Comparison of ENCODE assay signal across 8 cellular contexts in genomic region chr6:131061041-131061770, GRCh38. TPM values are rescaled to one million over a fixed set of nuclear protein-coding genes. Genes with fewer than 3 reads are reported as not detected.
DNase-seq lines count a peak whose midpoint lies in the region; ATAC-seq and TF ChIP-seq lines count a peak whose summit lies in the region.

No MANE protein-coding gene starts in this region.

- TF ChIP-seq CTCF in fibroblast of lung (conservative IDR thresholded peaks at IDR 0.05 in 1 of 2, IDR thresholded peaks at IDR 0.05 in 1 of 2; ENCODE audit: low read depth in 1 of 2, low read length in 2 of 2): no peak
- TF ChIP-seq CTCF in gastrocnemius medialis (IDR thresholded peaks at IDR 0.05 in 4 of 5, conservative IDR thresholded peaks at IDR 0.05 in 1 of 5): no peak

- no peak for TF ChIP-seq POLR2A in gastrocnemius medialis (IDR thresholded peaks at IDR 0.05)

- H3K4me3 ChIP-seq in fibroblast of lung (replicated peaks in 1 of 4; ENCODE audit: control extremely low read depth in 1 of 4, insufficient read depth in 1 of 4, low read depth in 3 of 4, low read length in 4 of 4): peak overlapping the region; percentile 78 to 90 (median 84)
- H3K4me3 ChIP-seq in gastrocnemius medialis: peak overlapping the region; percentile 77 to 97 (median 86)

- H3K36me3 ChIP-seq in fibroblast of lung (ENCODE audit: control insufficient read depth, insufficient read depth, low read length): no peaks in the 10 kb centered on the region
- H3K36me3 ChIP-seq in gastrocnemius medialis: no peaks in the 10 kb centered on the region

- intact Hi-C loops in gastrocnemius medialis (cut with DNase I; ENCODE audit: low total_unique reads): loop anchor here (5.0 kb wide), 1 partner anchor 174 kb away; no protein-coding TSS in a partner anchor

- H3K9ac ChIP-seq in fibroblast of lung (ENCODE audit: insufficient read depth, low read length): no peak overlapping the region

- H3K27me3 Mint-ChIP-seq in activated T-cell treated with anti-CD3 and anti-CD28 coated beads, Interleukin-2, amount 50 U/mL, for 4 hours (ENCODE audit: low read depth): no peaks in the 10 kb centered on the region

- no peaks in the 10 kb centered on the region for H3K27me3 ChIP-seq in fibroblast of lung (ENCODE audit: control insufficient read depth, insufficient read depth, low read length)
- no peaks in the 10 kb centered on the region for H3K27me3 ChIP-seq in gastrocnemius medialis

- H3K27ac ChIP-seq in fibroblast of lung (ENCODE audit: insufficient read depth, low read length) (peak overlapping the region; percentile 71), gastrocnemius medialis (peak overlapping the region in 3 of 4 donors; percentile 70 to 83 (median 79))

- H3K4me2 ChIP-seq in fibroblast of lung (ENCODE audit: extremely low read depth, insufficient read depth, low read length): peak overlapping the region; percentile 98

- H3K9me3 Mint-ChIP-seq in activated T-cell treated with anti-CD3 and anti-CD28 coated beads, Interleukin-2, amount 50 U/mL, for 4 hours: peaks cover 10% of the 10 kb centered on the region

- no peak overlapping the region for H2AFZ ChIP-seq in fibroblast of lung (ENCODE audit: low read length)

- H4K20me1 ChIP-seq in fibroblast of lung (ENCODE audit: control insufficient read depth, extremely low read depth, insufficient read depth, low read length): no peaks in the 10 kb centered on the region

- peaks cover 2% of the 10 kb centered on the region for H3K36me3 Mint-ChIP-seq in activated T-cell treated with anti-CD3 and anti-CD28 coated beads, Interleukin-2, amount 50 U/mL, for 4 hours (ENCODE audit: insufficient read depth)

- H3K79me2 ChIP-seq in fibroblast of lung (ENCODE audit: control insufficient read depth, insufficient read depth, low read length): peaks cover 63% of the 10 kb centered on the region

- ATAC-seq in activated T-cell treated with anti-CD3 and anti-CD28 coated beads, Interleukin-2, amount 50 U/mL, for 4 hours: no peak
- ATAC-seq in gastrocnemius medialis: no peak
- ATAC-seq in GM18870 (IDR thresholded peaks at IDR 0.05; ENCODE audit: unreplicated experiment): no peak

- H3K4me1 ChIP-seq in fibroblast of lung (ENCODE audit: control insufficient read depth, extremely low read depth, insufficient read depth, low read length) (peaks cover 9% of the 10 kb centered on the region), gastrocnemius medialis (peaks cover 4 to 5% of the 10 kb centered on the region in 2 donors)

- in situ Hi-C loops in gastrocnemius medialis (cut with MboI; ENCODE audit: low sequenced_read_pairs in 4 of 4): no loop called here

- no peak for DNase-seq in activated T-cell treated with anti-CD3 and anti-CD28 coated beads, Interleukin-2, amount 50 U/mL, for 4 hours
- no peak for DNase-seq in activated T-cell treated with anti-CD3 and anti-CD28 coated beads, Interleukin-2, amount 50 U/mL, for 48 hours
- DNase-seq in RKO (ENCODE audit: low spot score) (peak; percentile 31), fibroblast of lung (ENCODE audit: low read depth in 2 of 2) (peak; percentile 52 to 78), gastrocnemius medialis (no peak), NCI-H2171 (lab: John Stamatoyannopoulos, UW) (no peak), putamen (ENCODE audit: low spot score) (no peak)

- H3K9me3 ChIP-seq in fibroblast of lung (ENCODE audit: control insufficient read depth, insufficient read depth, low read depth, low read length) (no peaks in the 10 kb centered on the region), gastrocnemius medialis (no peaks in the 10 kb centered on the region)

- H3K4me3 Mint-ChIP-seq in activated T-cell treated with anti-CD3 and anti-CD28 coated beads, Interleukin-2, amount 50 U/mL, for 4 hours: peak overlapping the region; percentile 82

- peaks cover 22% of the 10 kb centered on the region for H3K4me1 Mint-ChIP-seq in activated T-cell treated with anti-CD3 and anti-CD28 coated beads, Interleukin-2, amount 50 U/mL, for 4 hours (ENCODE audit: low read depth)

RNA-seq across cellular contexts. Expression of gene EPB41L2, which starts 1.8 kb away (rescaled TPM):
- 10 to 100 TPM; 11.7 to 18.0 (median 15.3) TPM for total RNA-seq in activated T-cell treated with anti-CD3 and anti-CD28 coated beads, Interleukin-2, amount 50 U/mL, for 4 hours
- 68.3 and 113 TPM in 2 replicates for total RNA-seq in fibroblast of lung
- polyA plus RNA-seq in fibroblast of lung: 146 and 264 TPM in 2 replicates
- polyA plus RNA-seq in fibroblast of lung (2012): 119 and 231 TPM in 2 replicates
- 250 and 335 TPM in 2 replicates for polyA minus RNA-seq in fibroblast of lung (ENCODE audit: low replicate concordance)
- 10 to 100 TPM; 11.6 to 24.0 (median 14.6) TPM for total RNA-seq in gastrocnemius medialis

Comparison
In these comparisons a context has a peak if more than half of its experiments do, and no peak if none do; other contexts are left out.
1. DNase-seq: peak in RKO (single experiment) and fibroblast of lung (2 of 2); none in activated T-cell treated with anti-CD3 and anti-CD28 coated beads, Interleukin-2, amount 50 U/mL, for 4 hours (single experiment), activated T-cell treated with anti-CD3 and anti-CD28 coated beads, Interleukin-2, amount 50 U/mL, for 48 hours (0 of 2), gastrocnemius medialis (0 of 2), NCI-H2171 (single experiment) and putamen (single experiment).